19 cellular contexts compared by ENCODE assay signal in genomic region chr7:13042605-13043236, GRCh38.
A peak's percentile ranks its signal among the peaks of the same experiment; 100 is the strongest.
DNase-seq lines count a peak whose midpoint lies in the region; ATAC-seq and TF ChIP-seq lines count a peak whose summit lies in the region.
"Had no signal": no experiment of that assay in that cellular context is flagged by ENCODE, and none has a peak within 500 bp of the region (broad histone marks: within the 10 kb centered on the region; RNA-seq: fewer than 3 reads in every experiment).

No MANE protein-coding gene starts in this region.

- intact Hi-C loops in left lung (cut with DNase I): no loop called here

- in situ Hi-C loops in HAP-1 (cut with MboI; ENCODE audit: low sequenced_read_pairs): no loop called here

- H3K4me1 ChIP-seq in left lung (no peaks in the 10 kb centered on the region), HAP-1 (peaks cover 10% of the 10 kb centered on the region)
- H3K4me1 ChIP-seq: heart right ventricle, parathyroid adenoma, stomach, vagina had no signal

- H3K4me3 ChIP-seq in choroid plexus epithelial cell (ENCODE audit: low read depth, low read length) (no peak overlapping the region), left lung (no peak overlapping the region), HAP-1 (no peak overlapping the region)
- H3K4me3 ChIP-seq: heart right ventricle, SK-N-MC, stomach, vagina had no signal

- H3K27ac ChIP-seq in left lung: no peak overlapping the region
- H3K27ac ChIP-seq: heart right ventricle, HL-60, parathyroid adenoma, SK-N-MC, stomach, vagina had no signal

- no peaks in the 10 kb centered on the region for H3K27me3 ChIP-seq in left lung
- H3K27me3 ChIP-seq in HAP-1 (ENCODE audit: low read depth): no peaks in the 10 kb centered on the region
- H3K27me3 ChIP-seq: heart right ventricle, stomach, vagina had no signal

- DNase-seq in EH (ENCODE audit: low read depth) (peak; percentile 7), M059J (ENCODE audit: low read depth) (peak; percentile 55), choroid plexus epithelial cell (ENCODE audit: low read depth) (peak; percentile 50), left lung (no peak), HAP-1 (ENCODE audit: low spot score in 2 of 2) (no peak)
- DNase-seq in activated CD4-positive, alpha-beta T cell treated with anti-CD3 and anti-CD28 coated beads for 1 hour: no peak
- no peak for DNase-seq in activated effector memory CD4-positive, alpha-beta T cell treated with anti-CD3 and anti-CD28 coated beads, Interleukin-2, amount 50 U/mL, for 16 hours
- DNase-seq: activated CD4-positive, alpha-beta T cell treated with anti-CD3 and anti-CD28 coated beads, Interleukin-2, amount 50 U/mL, for 4 hours; activated T-cell treated with anti-CD3 and anti-CD28 coated beads, Interleukin-2, amount 50 U/mL, for 48 hours; heart right ventricle; NCI-H187 treated with DMSO at 0.1 percent for 48 hours; NCI-H510A; stimulated activated CD4-positive, alpha-beta T cell treated with anti-CD3 and anti-CD28 coated beads, Interleukin-12 subunit alpha, Interleukin-12 subunit beta, amount 100 ng/mL, for 4 hours; stomach had no signal

- TF ChIP-seq CTCF in choroid plexus epithelial cell (conservative IDR thresholded peaks at IDR 0.05; ENCODE audit: low read depth, low read length) (no peak), left lung (IDR thresholded peaks at IDR 0.05) (no peak)

- no peaks in the 10 kb centered on the region for H3K9me3 ChIP-seq in left lung
- H3K9me3 ChIP-seq in HAP-1: no peaks in the 10 kb centered on the region
- H3K9me3 ChIP-seq: heart right ventricle, stomach, vagina had no signal

- ATAC-seq in left lung (peak; percentile 51), GM21737 (IDR thresholded peaks at IDR 0.05; ENCODE audit: unreplicated experiment) (no peak)
- ATAC-seq: heart right ventricle had no signal

- no peaks in the 10 kb centered on the region for H3K36me3 ChIP-seq in left lung
- H3K36me3 ChIP-seq in HAP-1 (replicated peaks): no peaks in the 10 kb centered on the region
- H3K36me3 ChIP-seq: heart right ventricle, stomach, vagina had no signal

Comparison
In these comparisons a context has a peak if more than half of its experiments do, and no peak if none do; other contexts are left out.
1. DNase-seq: peak in EH (single experiment), M059J (single experiment) and choroid plexus epithelial cell (single experiment); none in left lung (0 of 2), activated CD4-positive, alpha-beta T cell treated with anti-CD3 and anti-CD28 coated beads for 1 hour (single experiment), activated effector memory CD4-positive, alpha-beta T cell treated with anti-CD3 and anti-CD28 coated beads, Interleukin-2, amount 50 U/mL, for 16 hours (single experiment) and HAP-1 (0 of 2).